Comparison of ENCODE assay signal across 12 cellular contexts in genomic region chr21:45894107-45894810, GRCh38.
DNase-seq lines count a peak whose midpoint lies in the region; ATAC-seq, FAIRE-seq and TF ChIP-seq lines count a peak whose summit lies in the region.
"Had no signal": no experiment of that assay in that cellular context is flagged by ENCODE, and none has a peak within 500 bp of the region (broad histone marks: within the 10 kb centered on the region; RNA-seq: fewer than 3 reads in every experiment).

No MANE protein-coding gene starts in this region.

- H2AFZ ChIP-seq in SK-N-SH (ENCODE audit: low read depth), result no peak overlapping the region

- TF ChIP-seq CTCF in CD4-positive, alpha-beta T cell (IDR thresholded peaks at IDR 0.05), result no peak
- TF ChIP-seq CTCF in SK-N-SH (IDR thresholded peaks at IDR 0.05) (no peak), pancreas (IDR thresholded peaks at IDR 0.05) (no peak), breast epithelium (IDR thresholded peaks at IDR 0.05) (no peak)

- no peak overlapping the region; a peak in 1 of 4 replicates for H3K4me3 ChIP-seq in SK-N-SH (ENCODE audit: low read depth in 2 of 2, low read length in 1 of 2)
- H3K4me3 ChIP-seq in pancreas, result no peak overlapping the region
- no peak overlapping the region for H3K4me3 ChIP-seq in breast epithelium

- H3K27ac ChIP-seq in CD4-positive, alpha-beta T cell (ENCODE audit: low read depth, low read length), result no peak overlapping the region
- peak overlapping the region in 1 of 2 experiments; percentile 95; a peak in 2 of 4 replicates for H3K27ac ChIP-seq in SK-N-SH (ENCODE audit: low read depth in 2 of 2, low read length in 1 of 2)
- H3K27ac ChIP-seq in pancreas, result no peak overlapping the region
- H3K27ac ChIP-seq in breast epithelium, result no peak overlapping the region

- no peaks in the 10 kb centered on the region; the same call in 1 of the 2 replicates for H4K20me1 ChIP-seq in SK-N-SH (ENCODE audit: insufficient read depth)

- H3K9me3 Mint-ChIP-seq in CD4-positive, alpha-beta T cell, result no peaks in the 10 kb centered on the region
- H3K9me3 Mint-ChIP-seq: activated T-cell treated with anti-CD3 and anti-CD28 coated beads, Interleukin-2, amount 50 U/mL, for 4 hours; CD8-positive, alpha-beta T cell had no signal

- H3K4me3 Mint-ChIP-seq in CD4-positive, alpha-beta T cell, result no peak overlapping the region
- H3K4me3 Mint-ChIP-seq: activated T-cell treated with anti-CD3 and anti-CD28 coated beads, Interleukin-2, amount 50 U/mL, for 4 hours; CD8-positive, alpha-beta T cell had no signal

- no peak for TF ChIP-seq RAD21 in SK-N-SH (IDR thresholded peaks at IDR 0.05; ENCODE audit: low read length)

- H3F3A ChIP-seq in SK-N-SH (replicated peaks; ENCODE audit: insufficient read depth), result no peaks in the 10 kb centered on the region

- TF ChIP-seq EP300 in SK-N-SH (IDR thresholded peaks at IDR 0.05; ENCODE audit: borderline replicate concordance in 1 of 2, low read depth in 1 of 2, low read length in 1 of 2), result peak in 1 of 2 experiments; percentile 54; a peak in 2 of 4 replicates

- H3K36me3 Mint-ChIP-seq in CD4-positive, alpha-beta T cell (ENCODE audit: low read depth), result no peaks in the 10 kb centered on the region
- H3K36me3 Mint-ChIP-seq: CD8-positive, alpha-beta T cell had no signal

- H3K36me3 ChIP-seq in SK-N-SH (replicated peaks in 1 of 2; ENCODE audit: control insufficient read depth in 1 of 2, insufficient read depth in 2 of 2, low read length in 1 of 2) (no peaks in the 10 kb centered on the region), pancreas (no peaks in the 10 kb centered on the region), breast epithelium (no peaks in the 10 kb centered on the region)

- H3K9me3 ChIP-seq in CD4-positive, alpha-beta T cell (ENCODE audit: control insufficient read depth, low read length), result no peaks in the 10 kb centered on the region
- no peaks in the 10 kb centered on the region for H3K9me3 ChIP-seq in SK-N-SH
- H3K9me3 ChIP-seq in pancreas, result no peaks in the 10 kb centered on the region
- no peaks in the 10 kb centered on the region for H3K9me3 ChIP-seq in breast epithelium

- intact Hi-C loops in CD4-positive, alpha-beta T cell (cut with DNase I, micrococcal nuclease), result no loop called here
- intact Hi-C loops in pancreas (cut with DNase I), result no loop called here
- intact Hi-C loops in breast epithelium (cut with DNase I; ENCODE audit: low total_unique reads), result loop anchor here (5.0 to 10.0 kb wide), 2 partner anchors 61 to 1552 kb away; no protein-coding TSS in a partner anchor

- H3K9me2 ChIP-seq in SK-N-SH, result no peaks in the 10 kb centered on the region

- no peak overlapping the region for H3K9ac ChIP-seq in SK-N-SH

- CTCF ChIA-PET in CD4-positive, alpha-beta T cell (lab: Charles Lee), result interaction anchor here (1.2 kb wide), 1 partner anchor 14 kb away, joined by 3 read pairs; no protein-coding TSS in a partner anchor
- CTCF ChIA-PET in SK-N-SH (lab: Yijun Ruan, JAX), result interaction anchor here (1.0 to 1.7 kb wide), 3 partner anchors 13 to 76 kb away, joined by 3 to 6 read pairs (median 4); no protein-coding TSS in a partner anchor

- no peak overlapping the region for H3K4me2 ChIP-seq in SK-N-SH

- peaks cover 40% of the 10 kb centered on the region for H3K4me1 Mint-ChIP-seq in CD4-positive, alpha-beta T cell (ENCODE audit: low read depth)

- no peak for DNase-seq in CD4-positive, alpha-beta T cell
- DNase-seq in SK-N-SH (peak; percentile 91), fibroblast of the conjunctiva (ENCODE audit: low read depth) (peak; percentile 48), pancreas (peak in 1 of 6 donors; percentile 14), LoVo (ENCODE audit: low spot score) (no peak), breast epithelium (ENCODE audit: low spot score in 2 of 2) (no peak), mesenteric fat pad (ENCODE audit: low spot score) (no peak), left lobe of liver (ENCODE audit: low spot score) (no peak)
- DNase-seq: activated T-cell treated with anti-CD3 and anti-CD28 coated beads, Interleukin-2, amount 50 U/mL, for 4 hours; CD8-positive, alpha-beta T cell; NCI-H187; nucleus accumbens had no signal

- peaks cover 0 to 60% of the 10 kb centered on the region in 2 experiments; a peak in 3 of 4 replicates for H3K4me1 ChIP-seq in SK-N-SH (ENCODE audit: control insufficient read depth in 1 of 2, insufficient read depth in 2 of 2, low read depth in 1 of 2, low read length in 1 of 2)
- H3K4me1 ChIP-seq in pancreas, result no peaks in the 10 kb centered on the region
- H3K4me1 ChIP-seq in breast epithelium, result peaks cover 0 to 5% of the 10 kb centered on the region in 2 donors

- no peak for ATAC-seq in CD4-positive, alpha-beta T cell (ENCODE audit: poor library complexity)
- peak in 3 of 4 donors; percentile 24 to 62 (median 61) for ATAC-seq in pancreas
- no peak for ATAC-seq in left lobe of liver
- ATAC-seq: activated T-cell treated with anti-CD3 and anti-CD28 coated beads, Interleukin-2, amount 50 U/mL, for 4 hours; CD8-positive, alpha-beta T cell had no signal

- no peak for TF ChIP-seq POLR2A in breast epithelium (IDR thresholded peaks at IDR 0.05)

- no peak for FAIRE-seq in pancreas (lab: Jason Lieb, UNC)

- H3K79me2 ChIP-seq in SK-N-SH (ENCODE audit: insufficient read depth), result no peaks in the 10 kb centered on the region

- POLR2A ChIA-PET in CD4-positive, alpha-beta T cell (lab: Charles Lee), result no interaction called here
- POLR2A ChIA-PET in SK-N-SH (lab: Yijun Ruan, JAX), result interaction anchor here (0.8 to 2.1 kb wide), 5 partner anchors 17 to 339 kb away, joined by 3 to 11 read pairs (median 5); no protein-coding TSS in a partner anchor

- H3K27me3 ChIP-seq in CD4-positive, alpha-beta T cell (ENCODE audit: control insufficient read depth, insufficient read depth, low read length), result no peaks in the 10 kb centered on the region
- H3K27me3 ChIP-seq in SK-N-SH (ENCODE audit: insufficient read depth) (no peaks in the 10 kb centered on the region), pancreas (no peaks in the 10 kb centered on the region), breast epithelium (peaks cover 0 to 18% of the 10 kb centered on the region in 2 donors)

- H3K27ac Mint-ChIP-seq in CD4-positive, alpha-beta T cell, result peak overlapping the region; percentile 47
- H3K27ac Mint-ChIP-seq: CD8-positive, alpha-beta T cell had no signal

- WGBS in SK-N-SH (ENCODE audit: low lambda C conversion rate), result 53% methylated on average over 12 of the region's 15 CpGs
- 53 to 71% methylated on average over 15 of the region's 15 CpGs for WGBS in pancreas, 2 donors

- H3K27me3 Mint-ChIP-seq in CD4-positive, alpha-beta T cell, result no peaks in the 10 kb centered on the region

TF ChIP-seq in SK-N-SH, 30 proteins besides CTCF, POLR2A, EP300 and RAD21:
- TF ChIP-seq REST (IDR thresholded peaks at IDR 0.05; ENCODE audit: low read depth, low read length) (peak; percentile 83), CHD2 (IDR thresholded peaks at IDR 0.05; ENCODE audit: low read length, partially characterized antibody) (peak; percentile 4), GATA2 (CRISPR knock-in tag; IDR thresholded peaks at IDR 0.05) (peak; percentile 34; the same call in 1 of the 2 replicates), RXRA (IDR thresholded peaks at IDR 0.05; ENCODE audit: borderline replicate concordance, low read depth) (no peak), MXI1 (IDR thresholded peaks at IDR 0.05; ENCODE audit: low read depth, low read length) (peak; percentile 82)

Comparison
In these comparisons a context has a peak if more than half of its experiments do, and no peak if none do; other contexts are left out.
1. ATAC-seq: peak in pancreas (3 of 4); none in CD4-positive, alpha-beta T cell (single experiment) and left lobe of liver (single experiment).
2. DNase-seq: peak in SK-N-SH (single experiment) and fibroblast of the conjunctiva (single experiment); none in CD4-positive, alpha-beta T cell (0 of 10), LoVo (single experiment), breast epithelium (0 of 2), mesenteric fat pad (single experiment) and left lobe of liver (single experiment).